ENCODE assay signal across 8 cellular contexts in genomic region chr1:10867138-10867721, GRCh38.
DNase-seq lines count a peak whose midpoint lies in the region; ATAC-seq and TF ChIP-seq lines count a peak whose summit lies in the region.

No MANE protein-coding gene starts in this region.

- peak overlapping the region; percentile 86 for H2AFZ ChIP-seq in IMR-90 (replicated peaks; ENCODE audit: low read length, poor library complexity)

- no peak overlapping the region for H3K23ac ChIP-seq in IMR-90 (ENCODE audit: low read depth, low read length)

- 0 out of 2 replicates have a peak overlapping the region, but pooled peaks have one; percentile 19 for H3K4ac ChIP-seq in IMR-90 (ENCODE audit: low read depth, low read length)

- in situ Hi-C loops in IMR-90 (cut with MboI; ENCODE audit: low sequenced_read_pairs), result loop anchor here (5.0 kb wide), 1 partner anchor 360 kb away; no protein-coding TSS in a partner anchor

- peak; percentile 64 for TF ChIP-seq CTCF in DOHH2 (IDR thresholded peaks at IDR 0.05; ENCODE audit: low read depth, low read length, poor library complexity, severe bottlenecking)
- peak; percentile 87 for TF ChIP-seq CTCF in IMR-90 (conservative IDR thresholded peaks at IDR 0.05; ENCODE audit: low read depth, low read length)

- ATAC-seq in IMR-90 (ENCODE audit: low read depth) (peak; percentile 98), GM19397 (IDR thresholded peaks at IDR 0.05; ENCODE audit: unreplicated experiment) (no peak), GM18907 (IDR thresholded peaks at IDR 0.05; ENCODE audit: unreplicated experiment) (no peak)

- H3K4me3 ChIP-seq in DOHH2 (ENCODE audit: low read length), result no peak overlapping the region
- peak overlapping the region; percentile 36 for H3K4me3 ChIP-seq in IMR-90 (ENCODE audit: insufficient read depth, low read depth, low read length)
- peak overlapping the region; percentile 37 for H3K4me3 ChIP-seq in iPS-18a (ENCODE audit: low read length)

- dilution Hi-C loops in IMR-90 (cut with HindIII; ENCODE audit: low sequenced_read_pairs, unreplicated experiment), result no loop called here

- no TSS peak for BruUV-seq in IMR-90 (replicated peaks; lab: Mats Ljungman, UMichigan)

- peak; percentile 18 for DNase-seq in IMR-90
- peak; percentile 30 to 66 (median 54) for DNase-seq in T-helper 2 cell
- DNase-seq in anterior cingulate cortex (lab: John Stamatoyannopoulos, UW), result peak in 45 of 58 donors; percentile 6 to 75 (median 30)
- DNase-seq in stimulated activated CD4-positive, alpha-beta T cell treated with anti-CD3 and anti-CD28 coated beads, Interleukin-12 subunit alpha, Interleukin-12 subunit beta, amount 100 ng/mL, for 24 hours (ENCODE audit: low read depth in 2 of 2), result peak; percentile 15 to 34

- peak; percentile 81 for TF ChIP-seq RAD21 in IMR-90 (IDR thresholded peaks at IDR 0.05; ENCODE audit: low read length)

- intact Hi-C loops in IMR-90 (cut with micrococcal nuclease), result loop anchor here (1.0 to 10.0 kb wide), 4 partner anchors 172 to 360 kb away; no protein-coding TSS in a partner anchor

- H4K20me1 ChIP-seq in DOHH2 (ENCODE audit: control insufficient read depth, insufficient read depth, low read depth, low read length) (no peaks in the 10 kb centered on the region), IMR-90 (ENCODE audit: insufficient read depth, low read length) (no peaks in the 10 kb centered on the region)

- no peak overlapping the region for H2BK5ac ChIP-seq in IMR-90 (ENCODE audit: low read depth, low read length, poor library complexity, severe bottlenecking)

- no peak overlapping the region for H3K27ac ChIP-seq in DOHH2 (ENCODE audit: low read depth, low read length)
- H3K27ac ChIP-seq in IMR-90 (ENCODE audit: insufficient read depth, low read length), result no peak overlapping the region; the same call in 1 of the 2 replicates
- no peak overlapping the region for H3K27ac ChIP-seq in iPS-18a (ENCODE audit: low read length)

- no peak overlapping the region for H4K5ac ChIP-seq in IMR-90 (ENCODE audit: low read depth, low read length)

- H3K9me3 ChIP-seq in DOHH2 (ENCODE audit: control insufficient read depth, insufficient read depth, low read length) (no peaks in the 10 kb centered on the region), IMR-90 (ENCODE audit: control insufficient read depth, insufficient read depth, low read length) (no peaks in the 10 kb centered on the region), iPS-18a (ENCODE audit: control insufficient read depth, low read depth, low read length) (no peaks in the 10 kb centered on the region)

- H2BK15ac ChIP-seq in IMR-90 (ENCODE audit: low read depth, low read length), result no peak overlapping the region

- H3K27me3 ChIP-seq in DOHH2 (ENCODE audit: control insufficient read depth, low read length) (peaks cover 63% of the 10 kb centered on the region), IMR-90 (ENCODE audit: control insufficient read depth, insufficient read depth, low read length) (peaks cover 60% of the 10 kb centered on the region), iPS-18a (ENCODE audit: control insufficient read depth, insufficient read depth, low read length) (peaks cover 49% of the 10 kb centered on the region)

- H3K9ac ChIP-seq in IMR-90 (ENCODE audit: low read depth, low read length), result peak overlapping the region; percentile 7; the same call in 1 of the 2 replicates
- no peak overlapping the region for H3K9ac ChIP-seq in iPS-18a (ENCODE audit: low read length)

- no peak overlapping the region for H2AK5ac ChIP-seq in IMR-90 (ENCODE audit: low read depth, low read length)

- H3K36me3 ChIP-seq in DOHH2 (ENCODE audit: control insufficient read depth, low read length) (no peaks in the 10 kb centered on the region), IMR-90 (ENCODE audit: control insufficient read depth, insufficient read depth, low read length) (no peaks in the 10 kb centered on the region), iPS-18a (ENCODE audit: control insufficient read depth, low read depth, low read length) (no peaks in the 10 kb centered on the region)

- H3F3A ChIP-seq in DOHH2 (ENCODE audit: control insufficient read depth, insufficient read depth), result no peaks in the 10 kb centered on the region

- H2BK20ac ChIP-seq in IMR-90 (ENCODE audit: low read depth, low read length), result no peak overlapping the region

- no peak overlapping the region for H3K14ac ChIP-seq in IMR-90 (replicated peaks; ENCODE audit: low read depth, low read length)

- TF ChIP-seq POLR2A in IMR-90 (IDR thresholded peaks at IDR 0.05; ENCODE audit: low read depth, low read length), result no peak; the same call in 1 of the 2 replicates

- H3K9me1 ChIP-seq in IMR-90 (ENCODE audit: insufficient read depth, low read length), result no peaks in the 10 kb centered on the region

- no peaks in the 10 kb centered on the region for H3K9me2 ChIP-seq in DOHH2 (replicated peaks; ENCODE audit: control insufficient read depth, low read length)

- H2BK120ac ChIP-seq in IMR-90 (ENCODE audit: low read depth, low read length), result no peak overlapping the region

- 0% methylated on average over 1 of the region's 54 CpGs; no CpG with 5 or more reads in 1 of the 2 experiments for WGBS in IMR-90 (ENCODE audit: extremely low coverage in 2 of 2, insufficient read length in 1 of 2), 2 experiments

- H3K4me1 ChIP-seq in DOHH2 (ENCODE audit: control insufficient read depth, low read length) (peaks cover 3% of the 10 kb centered on the region; the same call in 1 of the 2 replicates), IMR-90 (ENCODE audit: control insufficient read depth, insufficient read depth, low read length) (peaks cover 7% of the 10 kb centered on the region), iPS-18a (ENCODE audit: control insufficient read depth, low read depth, low read length) (peaks cover 5% of the 10 kb centered on the region)

- H3K18ac ChIP-seq in IMR-90 (ENCODE audit: low read depth, low read length), result no peak overlapping the region

- H4K8ac ChIP-seq in IMR-90 (ENCODE audit: low read depth in 2 of 2, low read length in 2 of 2), result no peak overlapping the region; a peak in 1 of 4 replicates

- H3K79me2 ChIP-seq in DOHH2 (ENCODE audit: control insufficient read depth, low read length), result no peaks in the 10 kb centered on the region

- CTCF ChIA-PET in IMR-90 (lab: Yijun Ruan, JAX), result interaction anchor here (0.6 to 1.6 kb wide), 6 partner anchors 23 to 373 kb away, joined by 3 to 9 read pairs (median 4); no protein-coding TSS in a partner anchor

- no peak overlapping the region; the same call in 1 of the 2 replicates for H4K91ac ChIP-seq in IMR-90 (ENCODE audit: insufficient read depth, low read depth, low read length)

- POLR2A ChIA-PET in IMR-90 (lab: Charles Lee; ENCODE audit: unreplicated experiment), result interaction anchor here (0.6 kb wide), 1 partner anchor 119 kb away, joined by 4 read pairs; no protein-coding TSS in a partner anchor

- peak overlapping the region; percentile 3 for H2AK9ac ChIP-seq in IMR-90 (replicated peaks; ENCODE audit: low read depth, low read length, poor library complexity)

- H3K79me1 ChIP-seq in IMR-90 (ENCODE audit: low read depth in 1 of 2, low read length in 2 of 2), result no peaks in the 10 kb centered on the region

- H3K4me2 ChIP-seq in DOHH2 (ENCODE audit: low read length) (peak overlapping the region; percentile 55), IMR-90 (ENCODE audit: low read depth, low read length) (peak overlapping the region; percentile 78)

- H3K56ac ChIP-seq in IMR-90 (ENCODE audit: extremely low read depth, insufficient read depth, low read length), result no peak overlapping the region

TF ChIP-seq in IMR-90, 13 proteins besides CTCF, POLR2A, EP300 and RAD21:
- TF ChIP-seq MAZ (IDR thresholded peaks at IDR 0.05; ENCODE audit: borderline replicate concordance, low read depth, low read length), result peak; percentile 88
- TF ChIP-seq RFX5 (IDR thresholded peaks at IDR 0.05; ENCODE audit: low read depth, low read length), result no peak
- peak; percentile 53 for TF ChIP-seq BHLHE40 (IDR thresholded peaks at IDR 0.05; ENCODE audit: low read depth, low read length)
- TF ChIP-seq USF2 (IDR thresholded peaks at IDR 0.05; ENCODE audit: low read depth, low read length), result peak; percentile 53
- TF ChIP-seq SMC3 (IDR thresholded peaks at IDR 0.05; ENCODE audit: low read depth, low read length), result peak; percentile 83
TF ChIP-seq in IMR-90: peak in this region for 4.
